ENCODE assay signal across 16 cellular contexts in the genomic region with DNA sequence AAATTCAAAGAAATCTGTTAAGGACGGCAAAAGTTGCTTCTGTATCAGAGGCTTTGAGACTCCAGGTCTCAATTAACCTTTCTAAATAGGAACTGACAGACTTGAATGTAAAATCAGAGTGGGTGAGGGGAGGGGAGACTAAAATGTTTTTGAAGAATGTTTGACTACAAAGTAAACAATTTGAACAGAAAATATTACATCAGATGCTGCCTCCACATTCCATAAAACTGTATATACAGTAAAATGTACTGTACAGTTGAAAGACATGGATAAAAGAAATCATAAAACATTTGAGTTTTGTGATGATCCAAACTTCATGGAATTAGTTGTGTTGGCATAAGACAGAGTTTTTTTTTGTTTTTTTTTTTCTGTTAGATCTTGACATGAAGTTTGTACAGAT.
"Had no signal": no experiment of that assay in that cellular context is flagged by ENCODE, and none has a peak within 500 bp of the region (broad histone marks: within the 10 kb centered on the region; RNA-seq: fewer than 3 reads in every experiment).

No MANE protein-coding gene starts in this region.

- H3K4me3 ChIP-seq: pancreas, tibial nerve, vagina had no signal

- H3K9me3 ChIP-seq: pancreas, tibial nerve, vagina had no signal

- DNase-seq: activated CD4-positive, alpha-beta memory T cell treated with anti-CD3 and anti-CD28 coated beads for 36 hours; activated CD4-positive, CD25-positive, alpha-beta regulatory T cell treated with anti-CD3 and anti-CD28 coated beads, Interleukin-2, amount 50 U/mL, for 72 hours; activated gamma-delta T cell; activated T-cell treated with anti-CD3 and anti-CD28 coated beads, Interleukin-2, amount 50 U/mL, for 4 hours; anterior cingulate cortex; glutamatergic neuron; left colon; pancreas; retina had no signal

- H3K27me3 Mint-ChIP-seq: activated CD4-positive, alpha-beta memory T cell treated with anti-CD3 and anti-CD28 coated beads for 36 hours; activated naive CD8-positive, alpha-beta T cell; natural killer cell treated with Interleukin-12 subunit alpha and Interleukin-12 subunit beta and Interleukin-15 and Interleukin-18, amount 100 ng/mL, for 72 hours had no signal

- H3K27me3 ChIP-seq: pancreas, tibial nerve, vagina had no signal

- ATAC-seq: activated T-cell treated with anti-CD3 and anti-CD28 coated beads, Interleukin-2, amount 50 U/mL, for 4 hours; esophagus mucosa; left colon; natural killer cell treated with Interleukin-12 subunit alpha and Interleukin-12 subunit beta and Interleukin-15 and Interleukin-18, amount 100 ng/mL, for 72 hours; pancreas; stimulated activated effector memory CD8-positive, alpha-beta T cell treated with anti-CD3 and anti-CD28 coated beads, Interleukin-12 subunit alpha, Interleukin-12 subunit beta, amount 100 ng/mL, for 72 hours had no signal

- FAIRE-seq: bronchial epithelial cell, pancreas had no signal

- H3K27ac Mint-ChIP-seq: activated CD4-positive, alpha-beta memory T cell treated with anti-CD3 and anti-CD28 coated beads for 36 hours; activated naive CD8-positive, alpha-beta T cell; natural killer cell treated with Interleukin-12 subunit alpha and Interleukin-12 subunit beta and Interleukin-15 and Interleukin-18, amount 100 ng/mL, for 72 hours; stimulated activated effector memory CD8-positive, alpha-beta T cell treated with anti-CD3 and anti-CD28 coated beads, Interleukin-12 subunit alpha, Interleukin-12 subunit beta, amount 100 ng/mL, for 72 hours had no signal

- H3K4me1 Mint-ChIP-seq: stimulated activated effector memory CD8-positive, alpha-beta T cell treated with anti-CD3 and anti-CD28 coated beads, Interleukin-12 subunit alpha, Interleukin-12 subunit beta, amount 100 ng/mL, for 72 hours had no signal

- H3K36me3 ChIP-seq: pancreas, tibial nerve, vagina had no signal

- H3K9me3 Mint-ChIP-seq: activated CD4-positive, alpha-beta memory T cell treated with anti-CD3 and anti-CD28 coated beads for 36 hours; activated T-cell treated with anti-CD3 and anti-CD28 coated beads, Interleukin-2, amount 50 U/mL, for 4 hours; natural killer cell treated with Interleukin-12 subunit alpha and Interleukin-12 subunit beta and Interleukin-15 and Interleukin-18, amount 100 ng/mL, for 72 hours; stimulated activated effector memory CD8-positive, alpha-beta T cell treated with anti-CD3 and anti-CD28 coated beads, Interleukin-12 subunit alpha, Interleukin-12 subunit beta, amount 100 ng/mL, for 72 hours had no signal

- H3K27ac ChIP-seq: pancreas, tibial nerve, vagina had no signal

- H3K4me3 Mint-ChIP-seq: activated CD4-positive, alpha-beta memory T cell treated with anti-CD3 and anti-CD28 coated beads for 36 hours; activated naive CD8-positive, alpha-beta T cell; activated T-cell treated with anti-CD3 and anti-CD28 coated beads, Interleukin-2, amount 50 U/mL, for 4 hours; natural killer cell treated with Interleukin-12 subunit alpha and Interleukin-12 subunit beta and Interleukin-15 and Interleukin-18, amount 100 ng/mL, for 72 hours; stimulated activated effector memory CD8-positive, alpha-beta T cell treated with anti-CD3 and anti-CD28 coated beads, Interleukin-12 subunit alpha, Interleukin-12 subunit beta, amount 100 ng/mL, for 72 hours had no signal

- H3K36me3 Mint-ChIP-seq: activated CD4-positive, alpha-beta memory T cell treated with anti-CD3 and anti-CD28 coated beads for 36 hours; activated naive CD8-positive, alpha-beta T cell; natural killer cell treated with Interleukin-12 subunit alpha and Interleukin-12 subunit beta and Interleukin-15 and Interleukin-18, amount 100 ng/mL, for 72 hours; stimulated activated effector memory CD8-positive, alpha-beta T cell treated with anti-CD3 and anti-CD28 coated beads, Interleukin-12 subunit alpha, Interleukin-12 subunit beta, amount 100 ng/mL, for 72 hours had no signal
